Comparison of ENCODE assay signal across 12 cellular contexts in the genomic region with DNA sequence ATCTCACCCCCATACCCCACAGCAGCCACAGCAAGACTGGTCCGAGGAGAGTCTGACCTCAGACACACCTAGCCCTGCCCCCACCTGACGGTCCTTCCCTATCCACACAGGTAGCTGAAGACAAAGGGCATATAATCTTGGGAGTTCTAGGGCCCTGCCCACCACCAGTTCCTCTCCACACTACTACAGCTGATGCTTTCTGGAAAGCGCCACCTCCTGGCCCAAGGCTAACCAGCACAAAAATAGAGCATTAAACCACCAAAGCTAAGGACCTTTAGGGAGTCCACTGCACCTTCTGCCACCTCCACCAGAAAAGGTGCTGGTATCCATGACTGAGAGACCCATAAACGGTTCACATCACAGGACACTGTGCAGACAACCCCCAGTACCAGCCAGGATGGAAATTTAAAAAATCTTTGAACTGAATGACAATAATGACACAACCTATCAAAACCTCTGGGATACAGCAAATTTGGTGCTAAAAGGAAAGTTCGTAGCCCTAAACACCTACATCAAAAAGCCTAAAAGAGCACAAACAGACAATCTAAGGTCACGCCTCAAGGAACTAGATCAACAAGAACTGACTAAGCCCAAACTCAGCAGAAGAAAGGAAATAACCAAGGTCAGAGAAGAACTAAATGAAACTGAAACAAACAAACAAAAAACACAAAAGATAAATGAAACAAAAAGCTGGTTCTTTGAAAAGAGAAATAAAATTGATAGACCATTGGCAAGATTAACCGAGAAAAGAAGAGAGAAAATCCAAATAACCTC.
DNase-seq lines count a peak whose midpoint lies in the region.
"Had no signal": no experiment of that assay in that cellular context is flagged by ENCODE, and none has a peak within 500 bp of the region (broad histone marks: within the 10 kb centered on the region; RNA-seq: fewer than 3 reads in every experiment).

No MANE protein-coding gene starts in this region.

- H3K4me3 ChIP-seq in subcutaneous abdominal adipose tissue (ENCODE audit: low read depth in 1 of 5, low read length in 5 of 5) = peak overlapping the region in 2 of 5 donors; percentile 36 to 44
- H3K4me3 ChIP-seq: upper lobe of right lung had no signal

- no peaks in the 10 kb centered on the region for H3K36me3 ChIP-seq in subcutaneous abdominal adipose tissue (ENCODE audit: control insufficient read depth in 5 of 5, insufficient read depth in 5 of 5, low read length in 5 of 5)
- H3K36me3 ChIP-seq: neutrophil, upper lobe of right lung had no signal

- no peaks in the 10 kb centered on the region for H3K27me3 ChIP-seq in subcutaneous abdominal adipose tissue (ENCODE audit: control insufficient read depth in 5 of 5, insufficient read depth in 4 of 5, low read length in 5 of 5)
- H3K27me3 ChIP-seq: neutrophil, upper lobe of right lung had no signal

- peak overlapping the region; percentile 52 for H3K27ac ChIP-seq in subcutaneous abdominal adipose tissue (ENCODE audit: low read depth, low read length)
- H3K27ac ChIP-seq: neutrophil, upper lobe of right lung had no signal

- in situ Hi-C loops in SK-MEL-5 (cut with HindIII; ENCODE audit: low pct_unique_long_range_greater_than_20kb, low sequenced_read_pairs) = no loop called here

- H3K9ac ChIP-seq in subcutaneous abdominal adipose tissue (ENCODE audit: low read length in 5 of 5) = no peak overlapping the region

- DNase-seq in stimulated activated CD4-positive, alpha-beta T cell treated with anti-CD3 and anti-CD28 coated beads, Interleukin-4, amount 100 ng/mL, for 24 hours = peak; percentile 7
- DNase-seq in stimulated activated CD4-positive, alpha-beta T cell treated with anti-CD3 and anti-CD28 coated beads, Interleukin-1b, Interleukin-23, amount 100 ng/mL, for 48 hours = no peak
- DNase-seq in SK-MEL-5 (ENCODE audit: low read depth, low spot score) (peak; percentile 33), NCI-H1092 (lab: John Stamatoyannopoulos, UW) (no peak), COLO829 (ENCODE audit: low spot score) (no peak), NCI-H2196 treated with DMSO at 0.1 percent for 48 hours (lab: John Stamatoyannopoulos, UW; ENCODE audit: unreplicated experiment) (no peak)
- peak; percentile 24 for DNase-seq in central memory CD4-positive, alpha-beta T cell
- DNase-seq: NCI-H1930, upper lobe of right lung had no signal

- H3K4me1 ChIP-seq in subcutaneous abdominal adipose tissue (ENCODE audit: control insufficient read depth in 5 of 5, insufficient read depth in 5 of 5, low read length in 5 of 5) = peaks cover 0 to 17% (median 9%) of the 10 kb centered on the region in 5 donors
- H3K4me1 ChIP-seq: Caco-2, upper lobe of right lung had no signal

- H3K9me3 ChIP-seq in subcutaneous abdominal adipose tissue (ENCODE audit: control insufficient read depth in 5 of 5, low read length in 5 of 5) = peaks cover 0 to 11% (median 2%) of the 10 kb centered on the region in 5 donors
- H3K9me3 ChIP-seq: neutrophil, upper lobe of right lung had no signal

Comparison
In these comparisons a context has a peak if more than half of its experiments do, and no peak if none do; other contexts are left out.
1. DNase-seq: peak in stimulated activated CD4-positive, alpha-beta T cell treated with anti-CD3 and anti-CD28 coated beads, Interleukin-4, amount 100 ng/mL, for 24 hours (single experiment), SK-MEL-5 (single experiment) and central memory CD4-positive, alpha-beta T cell (single experiment); none in stimulated activated CD4-positive, alpha-beta T cell treated with anti-CD3 and anti-CD28 coated beads, Interleukin-1b, Interleukin-23, amount 100 ng/mL, for 48 hours (single experiment), NCI-H1092 (single experiment), COLO829 (single experiment) and NCI-H2196 treated with DMSO at 0.1 percent for 48 hours (single experiment).